In the genomic region with DNA sequence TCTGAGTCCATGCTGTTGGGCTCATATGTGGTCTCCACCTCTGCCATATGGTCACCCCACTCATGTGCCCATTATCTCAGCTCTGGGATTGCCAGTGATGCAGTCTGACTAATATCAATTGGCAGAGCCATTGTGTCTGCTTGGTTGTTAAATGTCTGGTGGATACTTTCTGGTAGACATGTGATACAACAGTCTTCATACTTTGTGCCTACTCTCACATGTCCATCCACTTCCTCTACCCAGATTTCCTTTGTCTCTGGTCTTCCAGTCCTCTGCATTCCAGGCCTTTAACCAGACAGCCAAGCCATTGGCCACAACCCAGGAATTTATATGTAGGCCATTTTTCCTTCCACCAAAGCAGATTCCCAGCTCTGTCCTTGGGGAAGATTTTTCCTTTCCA, we compare ENCODE assay signal across 20 cellular contexts. TPM values are rescaled to one million over a fixed set of nuclear protein-coding genes. Genes with fewer than 3 reads are reported as not detected.
A peak's percentile ranks its signal among the peaks of the same experiment; 100 is the strongest.
DNase-seq lines count a peak whose midpoint lies in the region; ATAC-seq and TF ChIP-seq lines count a peak whose summit lies in the region.
"Had no signal": no experiment of that assay in that cellular context is flagged by ENCODE, and none has a peak within 500 bp of the region (broad histone marks: within the 10 kb centered on the region; RNA-seq: fewer than 3 reads in every experiment).

No MANE protein-coding gene starts in this region.

- peaks cover 0 to 3% of the 10 kb centered on the region in 2 donors for H3K27me3 Mint-ChIP-seq in CD8-positive, alpha-beta memory T cell
- H3K27me3 Mint-ChIP-seq in activated CD8-positive, alpha-beta T cell treated with anti-CD3 and anti-CD28 coated beads for 36 hours, result no peaks in the 10 kb centered on the region
- H3K27me3 Mint-ChIP-seq: IgD-negative memory B cell had no signal

- CTCF ChIA-PET in CD8-positive, alpha-beta memory T cell (lab: Charles Lee), result interaction anchor here (1.1 to 9.0 kb wide), 7 partner anchors 11 to 160 kb away, joined by 3 to 172 read pairs (median 29); a partner anchor contains a TSS
- CTCF ChIA-PET in activated CD8-positive, alpha-beta T cell treated with anti-CD3 and anti-CD28 coated beads for 36 hours (lab: Charles Lee), result interaction anchor here (0.7 to 3.8 kb wide), 6 partner anchors 9 to 136 kb away, joined by 3 to 492 read pairs (median 50); a partner anchor contains a TSS
- CTCF ChIA-PET in HEK293T (lab: Yijun Ruan, JAX), result interaction anchor here (0.6 to 3.8 kb wide), 2 partner anchors 133 to 326 kb away, joined by 3 to 55 read pairs; no protein-coding TSS in a partner anchor

- H3K4me1 ChIP-seq in CD8-positive, alpha-beta memory T cell (ENCODE audit: insufficient read depth, low read length), result peaks cover 51% of the 10 kb centered on the region
- no peaks in the 10 kb centered on the region for H3K4me1 ChIP-seq in suprapubic skin
- H3K4me1 ChIP-seq: tibial nerve had no signal

- H3K27ac Mint-ChIP-seq in CD8-positive, alpha-beta memory T cell, result peak overlapping the region in 5 of 8 donors; percentile 35 to 70 (median 59)
- peak overlapping the region; percentile 66 for H3K27ac Mint-ChIP-seq in activated CD8-positive, alpha-beta T cell treated with anti-CD3 and anti-CD28 coated beads for 36 hours

- H3K4me3 Mint-ChIP-seq in CD8-positive, alpha-beta memory T cell, result peak overlapping the region in 3 of 7 donors; percentile 1 to 72 (median 15)
- H3K4me3 Mint-ChIP-seq in activated CD8-positive, alpha-beta T cell treated with anti-CD3 and anti-CD28 coated beads for 36 hours, result no peak overlapping the region

- no peaks in the 10 kb centered on the region for H3K9me3 Mint-ChIP-seq in CD8-positive, alpha-beta memory T cell
- H3K9me3 Mint-ChIP-seq in activated CD8-positive, alpha-beta T cell treated with anti-CD3 and anti-CD28 coated beads for 36 hours, result peaks cover 3% of the 10 kb centered on the region
- H3K9me3 Mint-ChIP-seq: IgD-negative memory B cell had no signal

- no peak overlapping the region for H3K27ac ChIP-seq in CD8-positive, alpha-beta memory T cell (ENCODE audit: low read depth, low read length)
- H3K27ac ChIP-seq in suprapubic skin, result no peak overlapping the region
- H3K27ac ChIP-seq: esophagus squamous epithelium, pancreas, tibial nerve had no signal

- intact Hi-C loops in activated CD8-positive, alpha-beta T cell treated with anti-CD3 and anti-CD28 coated beads for 36 hours (cut with micrococcal nuclease), result no loop called here

- H3K4me1 Mint-ChIP-seq in CD8-positive, alpha-beta memory T cell, result peaks cover 38 to 53% (median 52%) of the 10 kb centered on the region in 3 donors
- peaks cover 59% of the 10 kb centered on the region for H3K4me1 Mint-ChIP-seq in activated CD8-positive, alpha-beta T cell treated with anti-CD3 and anti-CD28 coated beads for 36 hours (ENCODE audit: low read depth)

- TF ChIP-seq EP300 in suprapubic skin (IDR thresholded peaks at IDR 0.05), result no peak

- DNase-seq in AG20443 (ENCODE audit: low spot score) (peak; percentile 26), fibroblast of pulmonary artery (ENCODE audit: low read depth) (peak; percentile 24), suprapubic skin (ENCODE audit: low spot score in 2 of 2) (no peak), NCI-H2227 (lab: John Stamatoyannopoulos, UW; ENCODE audit: unreplicated experiment) (no peak), SIG-M5 (lab: John Stamatoyannopoulos, UW) (no peak), HEK293T (ENCODE audit: extremely low spot score) (no peak)
- DNase-seq in CD8-positive, alpha-beta memory T cell, result no peak
- no peak for DNase-seq in activated CD8-positive, alpha-beta T cell treated with anti-CD3 and anti-CD28 coated beads for 36 hours
- DNase-seq: activated CD4-positive, alpha-beta T cell treated with anti-CD3 and anti-CD28 coated beads, Interleukin-2, amount 50 U/mL, for 1 hour; DMS79 treated with DMSO at 0.1 percent for 48 hours; esophagus squamous epithelium; MV-4-11; NCI-H2081; NCI-H69; OCI-M1; pancreas; stimulated activated CD4-positive, alpha-beta T cell treated with anti-CD3 and anti-CD28 coated beads, Interleukin-4, amount 100 ng/mL, for 24 hours; stimulated activated CD8-positive, alpha-beta memory T cell treated with anti-CD3 and anti-CD28 coated beads, Interleukin-4, amount 100 ng/mL, for 48 hours had no signal

- H3K27me3 ChIP-seq in CD8-positive, alpha-beta memory T cell (ENCODE audit: insufficient read depth, low read length, poor library complexity, severe bottlenecking), result no peaks in the 10 kb centered on the region
- H3K27me3 ChIP-seq in suprapubic skin, result no peaks in the 10 kb centered on the region
- H3K27me3 ChIP-seq: esophagus squamous epithelium, pancreas, tibial nerve had no signal

- no peak for ATAC-seq in activated CD8-positive, alpha-beta T cell treated with anti-CD3 and anti-CD28 coated beads for 36 hours
- ATAC-seq: pancreas had no signal

- no peaks in the 10 kb centered on the region for H3K36me3 ChIP-seq in CD8-positive, alpha-beta memory T cell (ENCODE audit: insufficient read depth, low read length)
- H3K36me3 ChIP-seq in suprapubic skin, result no peaks in the 10 kb centered on the region
- H3K36me3 ChIP-seq: esophagus squamous epithelium, pancreas, tibial nerve had no signal

- H3K4me3 ChIP-seq in CD8-positive, alpha-beta memory T cell (ENCODE audit: low read length), result no peak overlapping the region
- H3K4me3 ChIP-seq in fibroblast of pulmonary artery (replicated peaks; ENCODE audit: low read depth, low read length) (no peak overlapping the region), suprapubic skin (no peak overlapping the region)
- H3K4me3 ChIP-seq: esophagus squamous epithelium, pancreas, tibial nerve had no signal

- H3K9me3 ChIP-seq in CD8-positive, alpha-beta memory T cell (ENCODE audit: low read length), result no peaks in the 10 kb centered on the region
- no peaks in the 10 kb centered on the region for H3K9me3 ChIP-seq in suprapubic skin
- H3K9me3 ChIP-seq: esophagus squamous epithelium, pancreas, tibial nerve had no signal

- H3K36me3 Mint-ChIP-seq in CD8-positive, alpha-beta memory T cell, result no peaks in the 10 kb centered on the region
- H3K36me3 Mint-ChIP-seq in activated CD8-positive, alpha-beta T cell treated with anti-CD3 and anti-CD28 coated beads for 36 hours (ENCODE audit: low read depth), result peaks cover 5% of the 10 kb centered on the region
- H3K36me3 Mint-ChIP-seq: IgD-negative memory B cell had no signal

- POLR2A ChIA-PET in CD8-positive, alpha-beta memory T cell (lab: Charles Lee), result no interaction called here
- POLR2A ChIA-PET in activated CD8-positive, alpha-beta T cell treated with anti-CD3 and anti-CD28 coated beads for 36 hours (lab: Charles Lee), result interaction anchor here (0.8 kb wide), 1 partner anchor 12 kb away, joined by 3 read pairs; no protein-coding TSS in a partner anchor
- POLR2A ChIA-PET in HEK293T (lab: Yijun Ruan, JAX), result no interaction called here

- no peak for TF ChIP-seq CTCF in activated CD8-positive, alpha-beta T cell treated with anti-CD3 and anti-CD28 coated beads for 36 hours (IDR thresholded peaks at IDR 0.05)
- TF ChIP-seq CTCF in fibroblast of pulmonary artery (IDR thresholded peaks at IDR 0.05; ENCODE audit: low read length, missing control alignments), result no peak
- TF ChIP-seq CTCF in suprapubic skin (IDR thresholded peaks at IDR 0.05), result no peak

- no peak for TF ChIP-seq POLR2A in suprapubic skin (IDR thresholded peaks at IDR 0.05)

TF ChIP-seq in HEK293T, 16 proteins besides CTCF, POLR2A, EP300 and RAD21:
- TF ChIP-seq, protein P1, sequence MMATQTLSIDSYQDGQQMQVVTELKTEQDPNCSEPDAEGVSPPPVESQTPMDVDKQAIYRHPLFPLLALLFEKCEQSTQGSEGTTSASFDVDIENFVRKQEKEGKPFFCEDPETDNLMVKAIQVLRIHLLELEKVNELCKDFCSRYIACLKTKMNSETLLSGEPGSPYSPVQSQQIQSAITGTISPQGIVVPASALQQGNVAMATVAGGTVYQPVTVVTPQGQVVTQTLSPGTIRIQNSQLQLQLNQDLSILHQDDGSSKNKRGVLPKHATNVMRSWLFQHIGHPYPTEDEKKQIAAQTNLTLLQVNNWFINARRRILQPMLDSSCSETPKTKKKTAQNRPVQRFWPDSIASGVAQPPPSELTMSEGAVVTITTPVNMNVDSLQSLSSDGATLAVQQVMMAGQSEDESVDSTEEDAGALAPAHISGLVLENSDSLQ (IDR thresholded peaks at IDR 0.05), result no peak
- TF ChIP-seq NFRKB (IDR thresholded peaks at IDR 0.05), result no peak

RNA-seq across cellular contexts. Expression of a gene that starts 30.8 kb away (rescaled TPM):
- 10 to 100 TPM; 10.9 to 12.9 TPM for total RNA-seq in CD8-positive, alpha-beta memory T cell
- polyA plus RNA-seq in CD8-positive, alpha-beta memory T cell, result 15.7 TPM
- 1 to 10 TPM; 8.1 to 9.0 TPM for total RNA-seq in activated CD8-positive, alpha-beta T cell treated with anti-CD3 and anti-CD28 coated beads for 36 hours
- 1 to 10 TPM; 3.3 to 7.8 (median 5.3) TPM for total RNA-seq in suprapubic skin

Comparison
In these comparisons a context has a peak if more than half of its experiments do, and no peak if none do; other contexts are left out.
1. DNase-seq: peak in AG20443 (single experiment) and fibroblast of pulmonary artery (single experiment); none in CD8-positive, alpha-beta memory T cell (0 of 5), activated CD8-positive, alpha-beta T cell treated with anti-CD3 and anti-CD28 coated beads for 36 hours (single experiment), suprapubic skin (0 of 2), NCI-H2227 (single experiment), SIG-M5 (single experiment) and HEK293T (single experiment).